9 cellular contexts compared by ENCODE assay signal in genomic region chr1:19429611-19430010, GRCh38. TPM values are rescaled to one million over a fixed set of nuclear protein-coding genes. Genes with fewer than 3 reads are reported as not detected.
DNase-seq lines count a peak whose midpoint lies in the region; ATAC-seq and TF ChIP-seq lines count a peak whose summit lies in the region.
"Had no signal": no experiment of that assay in that cellular context is flagged by ENCODE, and none has a peak within 500 bp of the region (broad histone marks: within the 10 kb centered on the region; RNA-seq: fewer than 3 reads in every experiment).

No MANE protein-coding gene starts in this region.

- H3K27ac Mint-ChIP-seq in CD14-positive monocyte (peak overlapping the region in 4 of 7 donors; percentile 3 to 56 (median 26)), nephron progenitor cell (peak overlapping the region; percentile 90)

- DNase-seq in CD14-positive monocyte (ENCODE audit: low spot score) (no peak), NCI-H187 treated with DMSO at 0.1 percent for 48 hours (lab: John Stamatoyannopoulos, UW) (peak; percentile 37), dermis blood vessel endothelial cell (peak; percentile 53), nephron progenitor cell (peak; percentile 17), NCI-H82 (lab: John Stamatoyannopoulos, UW) (no peak)
- DNase-seq: activated effector memory CD4-positive, alpha-beta T cell treated with Interleukin-2 at 50 U/mL for 16 hours had no signal

- H3K36me3 Mint-ChIP-seq in CD14-positive monocyte (peaks cover 38 to 55% of the 10 kb centered on the region in 2 donors), nephron progenitor cell (ENCODE audit: low read depth) (peaks cover 11% of the 10 kb centered on the region)

- intact Hi-C loops in CD14-positive monocyte (cut with micrococcal nuclease), result no loop called here

- H3K9me3 Mint-ChIP-seq in CD14-positive monocyte (no peaks in the 10 kb centered on the region), nephron progenitor cell (no peaks in the 10 kb centered on the region)

- H3K4me1 Mint-ChIP-seq in CD14-positive monocyte (peaks cover 50% of the 10 kb centered on the region), nephron progenitor cell (peaks cover 82% of the 10 kb centered on the region)

- peaks cover 0 to 1% (median 0%) of the 10 kb centered on the region in 3 donors for H3K27me3 Mint-ChIP-seq in CD14-positive monocyte (ENCODE audit: low read depth in 3 of 3)
- H3K27me3 Mint-ChIP-seq in nephron progenitor cell (ENCODE audit: low read depth, poor library complexity), result no peaks in the 10 kb centered on the region

- ATAC-seq in GM19351 (IDR thresholded peaks at IDR 0.05; ENCODE audit: unreplicated experiment) (no peak), HG03139 (IDR thresholded peaks at IDR 0.05; ENCODE audit: unreplicated experiment) (no peak), GM19455 (IDR thresholded peaks at IDR 0.05; ENCODE audit: unreplicated experiment) (no peak)

- H3K4me3 Mint-ChIP-seq in CD14-positive monocyte (no peak overlapping the region), nephron progenitor cell (no peak overlapping the region)

- TF ChIP-seq CTCF in CD14-positive monocyte (IDR thresholded peaks at IDR 0.05) (no peak), nephron progenitor cell (IDR thresholded peaks at IDR 0.05) (no peak)

RNA-seq across cellular contexts. Expression of gene CAPZB, which starts 55.7 kb away (rescaled TPM):
- 100 to 1,000 TPM; 407 to 504 TPM for polyA plus RNA-seq in CD14-positive monocyte
- total RNA-seq in dermis blood vessel endothelial cell, result 160 and 165 TPM in 2 replicates

Comparison
In these comparisons a context has a peak if more than half of its experiments do, and no peak if none do; other contexts are left out.
1. DNase-seq: peak in NCI-H187 treated with DMSO at 0.1 percent for 48 hours (single experiment), dermis blood vessel endothelial cell (single experiment) and nephron progenitor cell (single experiment); none in CD14-positive monocyte (single experiment) and NCI-H82 (single experiment).